ENCODE assay signal across 1 cellular context in the genomic region with DNA sequence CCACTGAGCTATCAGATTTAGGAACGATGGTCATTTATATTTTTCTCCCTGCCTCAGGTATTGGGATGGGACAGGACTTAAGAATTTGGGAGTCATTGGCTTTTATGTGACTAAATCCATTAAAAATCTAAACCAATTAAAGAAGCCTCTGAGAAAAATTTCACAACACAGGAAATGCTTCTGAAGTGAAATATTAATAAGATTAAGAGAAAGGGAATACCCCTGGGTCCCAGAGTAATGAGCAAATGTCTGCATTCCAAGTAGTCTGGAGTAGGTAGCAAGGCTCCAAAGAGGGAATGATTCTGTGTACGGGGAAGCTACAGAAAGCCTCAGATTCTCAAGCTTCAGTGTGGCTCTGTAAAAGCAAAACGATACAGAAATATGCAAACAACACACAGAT.
TF ChIP-seq lines count a peak whose summit lies in the region.

No MANE protein-coding gene starts in this region.

TF ChIP-seq in H1, 55 proteins besides CTCF, POLR2A, EP300 and RAD21 (continued from another document):
- TF ChIP-seq, protein P1, sequence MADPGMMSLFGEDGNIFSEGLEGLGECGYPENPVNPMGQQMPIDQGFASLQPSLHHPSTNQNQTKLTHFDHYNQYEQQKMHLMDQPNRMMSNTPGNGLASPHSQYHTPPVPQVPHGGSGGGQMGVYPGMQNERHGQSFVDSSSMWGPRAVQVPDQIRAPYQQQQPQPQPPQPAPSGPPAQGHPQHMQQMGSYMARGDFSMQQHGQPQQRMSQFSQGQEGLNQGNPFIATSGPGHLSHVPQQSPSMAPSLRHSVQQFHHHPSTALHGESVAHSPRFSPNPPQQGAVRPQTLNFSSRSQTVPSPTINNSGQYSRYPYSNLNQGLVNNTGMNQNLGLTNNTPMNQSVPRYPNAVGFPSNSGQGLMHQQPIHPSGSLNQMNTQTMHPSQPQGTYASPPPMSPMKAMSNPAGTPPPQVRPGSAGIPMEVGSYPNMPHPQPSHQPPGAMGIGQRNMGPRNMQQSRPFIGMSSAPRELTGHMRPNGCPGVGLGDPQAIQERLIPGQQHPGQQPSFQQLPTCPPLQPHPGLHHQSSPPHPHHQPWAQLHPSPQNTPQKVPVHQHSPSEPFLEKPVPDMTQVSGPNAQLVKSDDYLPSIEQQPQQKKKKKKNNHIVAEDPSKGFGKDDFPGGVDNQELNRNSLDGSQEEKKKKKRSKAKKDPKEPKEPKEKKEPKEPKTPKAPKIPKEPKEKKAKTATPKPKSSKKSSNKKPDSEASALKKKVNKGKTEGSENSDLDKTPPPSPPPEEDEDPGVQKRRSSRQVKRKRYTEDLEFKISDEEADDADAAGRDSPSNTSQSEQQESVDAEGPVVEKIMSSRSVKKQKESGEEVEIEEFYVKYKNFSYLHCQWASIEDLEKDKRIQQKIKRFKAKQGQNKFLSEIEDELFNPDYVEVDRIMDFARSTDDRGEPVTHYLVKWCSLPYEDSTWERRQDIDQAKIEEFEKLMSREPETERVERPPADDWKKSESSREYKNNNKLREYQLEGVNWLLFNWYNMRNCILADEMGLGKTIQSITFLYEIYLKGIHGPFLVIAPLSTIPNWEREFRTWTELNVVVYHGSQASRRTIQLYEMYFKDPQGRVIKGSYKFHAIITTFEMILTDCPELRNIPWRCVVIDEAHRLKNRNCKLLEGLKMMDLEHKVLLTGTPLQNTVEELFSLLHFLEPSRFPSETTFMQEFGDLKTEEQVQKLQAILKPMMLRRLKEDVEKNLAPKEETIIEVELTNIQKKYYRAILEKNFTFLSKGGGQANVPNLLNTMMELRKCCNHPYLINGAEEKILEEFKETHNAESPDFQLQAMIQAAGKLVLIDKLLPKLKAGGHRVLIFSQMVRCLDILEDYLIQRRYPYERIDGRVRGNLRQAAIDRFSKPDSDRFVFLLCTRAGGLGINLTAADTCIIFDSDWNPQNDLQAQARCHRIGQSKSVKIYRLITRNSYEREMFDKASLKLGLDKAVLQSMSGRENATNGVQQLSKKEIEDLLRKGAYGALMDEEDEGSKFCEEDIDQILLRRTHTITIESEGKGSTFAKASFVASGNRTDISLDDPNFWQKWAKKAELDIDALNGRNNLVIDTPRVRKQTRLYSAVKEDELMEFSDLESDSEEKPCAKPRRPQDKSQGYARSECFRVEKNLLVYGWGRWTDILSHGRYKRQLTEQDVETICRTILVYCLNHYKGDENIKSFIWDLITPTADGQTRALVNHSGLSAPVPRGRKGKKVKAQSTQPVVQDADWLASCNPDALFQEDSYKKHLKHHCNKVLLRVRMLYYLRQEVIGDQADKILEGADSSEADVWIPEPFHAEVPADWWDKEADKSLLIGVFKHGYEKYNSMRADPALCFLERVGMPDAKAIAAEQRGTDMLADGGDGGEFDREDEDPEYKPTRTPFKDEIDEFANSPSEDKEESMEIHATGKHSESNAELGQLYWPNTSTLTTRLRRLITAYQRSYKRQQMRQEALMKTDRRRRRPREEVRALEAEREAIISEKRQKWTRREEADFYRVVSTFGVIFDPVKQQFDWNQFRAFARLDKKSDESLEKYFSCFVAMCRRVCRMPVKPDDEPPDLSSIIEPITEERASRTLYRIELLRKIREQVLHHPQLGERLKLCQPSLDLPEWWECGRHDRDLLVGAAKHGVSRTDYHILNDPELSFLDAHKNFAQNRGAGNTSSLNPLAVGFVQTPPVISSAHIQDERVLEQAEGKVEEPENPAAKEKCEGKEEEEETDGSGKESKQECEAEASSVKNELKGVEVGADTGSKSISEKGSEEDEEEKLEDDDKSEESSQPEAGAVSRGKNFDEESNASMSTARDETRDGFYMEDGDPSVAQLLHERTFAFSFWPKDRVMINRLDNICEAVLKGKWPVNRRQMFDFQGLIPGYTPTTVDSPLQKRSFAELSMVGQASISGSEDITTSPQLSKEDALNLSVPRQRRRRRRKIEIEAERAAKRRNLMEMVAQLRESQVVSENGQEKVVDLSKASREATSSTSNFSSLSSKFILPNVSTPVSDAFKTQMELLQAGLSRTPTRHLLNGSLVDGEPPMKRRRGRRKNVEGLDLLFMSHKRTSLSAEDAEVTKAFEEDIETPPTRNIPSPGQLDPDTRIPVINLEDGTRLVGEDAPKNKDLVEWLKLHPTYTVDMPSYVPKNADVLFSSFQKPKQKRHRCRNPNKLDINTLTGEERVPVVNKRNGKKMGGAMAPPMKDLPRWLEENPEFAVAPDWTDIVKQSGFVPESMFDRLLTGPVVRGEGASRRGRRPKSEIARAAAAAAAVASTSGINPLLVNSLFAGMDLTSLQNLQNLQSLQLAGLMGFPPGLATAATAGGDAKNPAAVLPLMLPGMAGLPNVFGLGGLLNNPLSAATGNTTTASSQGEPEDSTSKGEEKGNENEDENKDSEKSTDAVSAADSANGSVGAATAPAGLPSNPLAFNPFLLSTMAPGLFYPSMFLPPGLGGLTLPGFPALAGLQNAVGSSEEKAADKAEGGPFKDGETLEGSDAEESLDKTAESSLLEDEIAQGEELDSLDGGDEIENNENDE (IDR thresholded peaks at IDR 0.05; ENCODE audit: insufficient replicate concordance, low read length), result no peak
- TF ChIP-seq PHF8 (conservative IDR thresholded peaks at IDR 0.05; ENCODE audit: low read depth, low read length) (no peak), RBBP5 (IDR thresholded peaks at IDR 0.05; ENCODE audit: borderline replicate concordance, low read depth, low read length) (no peak), HDAC2 (IDR thresholded peaks at IDR 0.05; ENCODE audit: borderline replicate concordance in 1 of 2, low read depth in 2 of 2, low read length in 2 of 2) (no peak), SP2 (IDR thresholded peaks at IDR 0.05; ENCODE audit: low read length) (no peak), BACH1 (IDR thresholded peaks at IDR 0.05; ENCODE audit: low read length) (no peak), BRCA1 (IDR thresholded peaks at IDR 0.05; ENCODE audit: low read depth, low read length) (no peak), CREB1 (IDR thresholded peaks at IDR 0.05) (no peak), KDM1A (IDR thresholded peaks at IDR 0.05; ENCODE audit: borderline replicate concordance, low read length) (no peak), ASH2L (IDR thresholded peaks at IDR 0.05; ENCODE audit: low read length) (no peak), EZH2 (IDR thresholded peaks at IDR 0.05; ENCODE audit: low read depth, low read length, severe bottlenecking) (no peak), RXRA (IDR thresholded peaks at IDR 0.05; ENCODE audit: insufficient read depth, low read depth, low read length) (no peak), CEBPB (IDR thresholded peaks at IDR 0.05; ENCODE audit: low read depth, low read length) (no peak), NANOG (IDR thresholded peaks at IDR 0.05; ENCODE audit: insufficient read depth, low read depth, low read length, poor library complexity, severe bottlenecking) (no peak), POLR2AphosphoS5 (IDR thresholded peaks at IDR 0.05; ENCODE audit: low read depth, low read length) (no peak), SP4 (IDR thresholded peaks at IDR 0.05; ENCODE audit: low read length) (no peak)
